In the genomic region with DNA sequence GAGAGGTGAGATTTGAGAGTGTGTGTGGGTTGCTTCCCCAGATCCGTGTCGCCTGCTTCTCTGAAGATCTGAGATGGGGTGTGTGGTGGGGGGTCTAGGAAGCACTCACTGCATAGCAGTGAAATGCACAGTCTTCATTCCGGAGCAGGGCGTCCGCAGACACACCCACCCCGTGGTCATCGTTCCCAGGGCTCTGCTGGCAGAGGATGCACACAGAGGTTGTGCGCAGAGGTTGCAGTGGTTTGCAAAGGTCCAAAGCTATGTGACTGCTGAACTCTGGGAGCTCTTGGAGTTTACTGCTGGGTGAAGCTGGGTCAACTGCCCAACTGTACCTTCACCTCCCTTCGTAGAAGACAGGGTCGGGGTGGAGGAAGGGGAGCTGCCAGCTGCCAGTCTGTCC, we compare ENCODE assay signal across 16 cellular contexts.
"Had no signal": no experiment of that assay in that cellular context is flagged by ENCODE, and none has a peak within 500 bp of the region (broad histone marks: within the 10 kb centered on the region; RNA-seq: fewer than 3 reads in every experiment).

No MANE protein-coding gene starts in this region.

- H3K4me2 ChIP-seq: smooth muscle cell had no signal

- H3K36me3 ChIP-seq: colonic mucosa, esophagus squamous epithelium, left ventricle myocardium inferior, lower lobe of right lung had no signal

- DNase-seq: cerebellar nuclear complex; colonic mucosa; dermis blood vessel endothelial cell; esophagus squamous epithelium; foreskin fibroblast; hippocampal formation; left ventricle myocardium inferior; lower lobe of right lung; mesenchymal stem cell; midbrain; stimulated activated CD4-positive, alpha-beta T cell treated with anti-CD3 and anti-CD28 coated beads, Interleukin-2, amount 100 ng/mL, for 48 hours; stimulated activated naive CD4-positive, alpha-beta T cell treated with Interleukin-2 at 50 U/mL for 16 hours; trophoblast cell had no signal

- H2AFZ ChIP-seq: parathyroid adenoma had no signal

- H3K27ac Mint-ChIP-seq: natural killer cell treated with Interleukin-12 subunit alpha and Interleukin-12 subunit beta and Interleukin-15 and Interleukin-18, amount 100 ng/mL, for 72 hours had no signal

- H3K27me3 Mint-ChIP-seq: natural killer cell treated with Interleukin-12 subunit alpha and Interleukin-12 subunit beta and Interleukin-15 and Interleukin-18, amount 100 ng/mL, for 72 hours had no signal

- H3K9ac ChIP-seq: parathyroid adenoma had no signal

- H3K4me1 ChIP-seq: colonic mucosa, left ventricle myocardium inferior, lower lobe of right lung, parathyroid adenoma had no signal

- H3K27ac ChIP-seq: colonic mucosa, esophagus squamous epithelium, left ventricle myocardium inferior, lower lobe of right lung, parathyroid adenoma had no signal

- H3K9me3 ChIP-seq: colonic mucosa, esophagus squamous epithelium, left ventricle myocardium inferior, lower lobe of right lung had no signal

- H3K4me3 Mint-ChIP-seq: natural killer cell treated with Interleukin-12 subunit alpha and Interleukin-12 subunit beta and Interleukin-15 and Interleukin-18, amount 100 ng/mL, for 72 hours had no signal

- ATAC-seq: natural killer cell treated with Interleukin-12 subunit alpha and Interleukin-12 subunit beta and Interleukin-15 and Interleukin-18, amount 100 ng/mL, for 72 hours had no signal

- H3K36me3 Mint-ChIP-seq: natural killer cell treated with Interleukin-12 subunit alpha and Interleukin-12 subunit beta and Interleukin-15 and Interleukin-18, amount 100 ng/mL, for 72 hours had no signal

- H3K4me3 ChIP-seq: colonic mucosa, esophagus squamous epithelium, left ventricle myocardium inferior, lower lobe of right lung, smooth muscle cell had no signal

- H3K27me3 ChIP-seq: colonic mucosa, esophagus squamous epithelium had no signal

- H3K9me3 Mint-ChIP-seq: natural killer cell treated with Interleukin-12 subunit alpha and Interleukin-12 subunit beta and Interleukin-15 and Interleukin-18, amount 100 ng/mL, for 72 hours had no signal
